8 cellular contexts compared by ENCODE assay signal in genomic region chr17:13031718-13032350, GRCh38. TPM values are rescaled to one million over a fixed set of nuclear protein-coding genes. Genes with fewer than 3 reads are reported as not detected.
DNase-seq lines count a peak whose midpoint lies in the region; ATAC-seq and TF ChIP-seq lines count a peak whose summit lies in the region.

No MANE protein-coding gene starts in this region.

- H3K36me3 ChIP-seq in WERI-Rb-1 (no peaks in the 10 kb centered on the region), mesendoderm (ENCODE audit: control insufficient read depth, insufficient read depth, low read length) (no peaks in the 10 kb centered on the region)

- TF ChIP-seq CTCF in WERI-Rb-1 (IDR thresholded peaks at IDR 0.05; ENCODE audit: low read depth, low read length) = peak; percentile 77

- H3K27ac ChIP-seq in WERI-Rb-1 (no peak overlapping the region), mesendoderm (ENCODE audit: low read depth, low read length) (no peak overlapping the region)

- H3K9me3 ChIP-seq in WERI-Rb-1 (ENCODE audit: severe bottlenecking) = no peaks in the 10 kb centered on the region

- H2BK120ac ChIP-seq in mesendoderm (ENCODE audit: low read depth, low read length) = no peak overlapping the region

- in situ Hi-C loops in KBM-7 (cut with MboI; ENCODE audit: low pct_unique_long_range_greater_than_20kb, low sequenced_read_pairs) = no loop called here

- no peak overlapping the region for H3K4me2 ChIP-seq in mesendoderm (ENCODE audit: low read length)

- ATAC-seq in GM21381 (IDR thresholded peaks at IDR 0.05; ENCODE audit: unreplicated experiment) (peak; percentile 72), GM19324 (IDR thresholded peaks at IDR 0.05; ENCODE audit: low FRiP score, unreplicated experiment) (no peak)

- no peak overlapping the region for H2AK5ac ChIP-seq in mesendoderm (ENCODE audit: low read length)

- H3K27me3 ChIP-seq in WERI-Rb-1 (ENCODE audit: insufficient read depth, low read depth, severe bottlenecking) (no peaks in the 10 kb centered on the region), mesendoderm (ENCODE audit: insufficient read depth, low read length, poor library complexity) (no peaks in the 10 kb centered on the region)

- H3K4me1 ChIP-seq in mesendoderm (ENCODE audit: control insufficient read depth, low read depth, low read length) = no peaks in the 10 kb centered on the region

- H4K5ac ChIP-seq in mesendoderm (ENCODE audit: low read length) = no peak overlapping the region

- no peak overlapping the region for H2BK5ac ChIP-seq in mesendoderm (ENCODE audit: low read length)

- no peak overlapping the region for H3K23ac ChIP-seq in mesendoderm (ENCODE audit: low read length)

- H4K8ac ChIP-seq in mesendoderm (ENCODE audit: low read depth, low read length) = no peak overlapping the region

- H3K9ac ChIP-seq in mesendoderm (ENCODE audit: low read length) = no peak overlapping the region

- DNase-seq in EL (peak; percentile 61), KBM-7 (peak; percentile 73), WERI-Rb-1 (peak; percentile 32), mesendoderm (peak; percentile 67), superior temporal gyrus (ENCODE audit: extremely low spot score) (peak; percentile 63)
- DNase-seq in effector CD4-positive, alpha-beta T cell = peak; percentile 16

- H3K56ac ChIP-seq in mesendoderm (ENCODE audit: low read length) = no peak overlapping the region

- H3K79me1 ChIP-seq in mesendoderm (ENCODE audit: low read length) = no peaks in the 10 kb centered on the region

- no CpG with 5 or more reads among the region's 16 CpGs for WGBS in mesendoderm (ENCODE audit: extremely low coverage, insufficient coverage, low lambda C conversion rate)

- H3K18ac ChIP-seq in mesendoderm (ENCODE audit: low read length) = no peak overlapping the region

- H3K4ac ChIP-seq in mesendoderm (ENCODE audit: low read depth, low read length) = no peak overlapping the region

- H3K4me3 ChIP-seq in WERI-Rb-1 (ENCODE audit: low read depth, low read length) (no peak overlapping the region), mesendoderm (ENCODE audit: low read length) (no peak overlapping the region)

- H2BK15ac ChIP-seq in mesendoderm (replicated peaks; ENCODE audit: low read depth) = no peak overlapping the region

- H3K79me2 ChIP-seq in mesendoderm (ENCODE audit: control insufficient read depth, insufficient read depth, low read length) = no peaks in the 10 kb centered on the region

RNA-seq across cellular contexts. Expression of gene ELAC2, which starts 14.0 kb away (rescaled TPM):
- polyA plus RNA-seq in mesendoderm (2013, experiment 1 of 2) = 80.8 TPM
- 82.3 TPM for polyA plus RNA-seq in mesendoderm (2013, experiment 2 of 2)

Comparison
In these comparisons a context has a peak if more than half of its experiments do, and no peak if none do; other contexts are left out.
1. DNase-seq: peak in every context shown above with its lines; median percentile 73 in KBM-7; 67 in mesendoderm; 63 in superior temporal gyrus; 61 in EL; 32 in WERI-Rb-1; 16 in effector CD4-positive, alpha-beta T cell.